8 cellular contexts compared by ENCODE assay signal in genomic region chr12:78229491-78230209, GRCh38.
DNase-seq lines count a peak whose midpoint lies in the region; ATAC-seq, FAIRE-seq and TF ChIP-seq lines count a peak whose summit lies in the region.

No MANE protein-coding gene starts in this region.

- FAIRE-seq in islet of Langerhans (lab: Jason Lieb, UNC): peak; percentile 61

- H3K9ac ChIP-seq in HCT116 (ENCODE audit: low read length): no peak overlapping the region
- no peak overlapping the region for H3K9ac ChIP-seq in Karpas-422 (ENCODE audit: low read length)

- TF ChIP-seq RAD21 in HCT116 (IDR thresholded peaks at IDR 0.05; ENCODE audit: low read depth): peak; percentile 43

- no peak for DNase-seq in AG04449 (ENCODE audit: low read depth, low spot score)
- DNase-seq in GM12865 (ENCODE audit: low read depth): peak; percentile 72
- DNase-seq in HCT116 (ENCODE audit: low read depth, low spot score): peak; percentile 44
- DNase-seq in Karpas-422: peak; percentile 85
- DNase-seq in activated B cell treated with CpG ODN at 0.5 μM for 24 hours: no peak
- no peak for DNase-seq in DMS79 (lab: John Stamatoyannopoulos, UW)

- no peak overlapping the region for H3K4me3 Mint-ChIP-seq in activated B cell treated with CpG ODN at 0.5 μM for 24 hours

- TF ChIP-seq POLR2A in HCT116 (IDR thresholded peaks at IDR 0.05; ENCODE audit: borderline replicate concordance, extremely low read depth, insufficient read depth, insufficient read length): no peak

- ATAC-seq in HCT116 (peak; percentile 74), activated B cell treated with CpG ODN at 0.5 μM for 24 hours (ENCODE audit: low read depth) (peak; percentile 45), HG02571 (IDR thresholded peaks at IDR 0.05; ENCODE audit: unreplicated experiment) (no peak)

- H3K9me3 ChIP-seq in HCT116 (ENCODE audit: control insufficient read depth in 1 of 2, insufficient read depth in 1 of 2, low read depth in 1 of 2, low read length in 2 of 2) (no peaks in the 10 kb centered on the region; a peak in 1 of 4 replicates), Karpas-422 (ENCODE audit: low read length) (no peaks in the 10 kb centered on the region)

- H3K9me3 Mint-ChIP-seq in activated B cell treated with CpG ODN at 0.5 μM for 24 hours: no peaks in the 10 kb centered on the region

- no peaks in the 10 kb centered on the region for H3K27me3 Mint-ChIP-seq in activated B cell treated with CpG ODN at 0.5 μM for 24 hours

- TF ChIP-seq CTCF in AG04449 (IDR thresholded peaks at IDR 0.05; ENCODE audit: insufficient read depth, low read length, missing control alignments) (peak; percentile 61), GM12865 (IDR thresholded peaks at IDR 0.05; ENCODE audit: insufficient read depth, low read depth, low read length, missing control alignments) (peak; percentile 75), HCT116 (IDR thresholded peaks at IDR 0.05 in 2 of 3, conservative IDR thresholded peaks at IDR 0.05 in 1 of 3; ENCODE audit: borderline replicate concordance in 1 of 3, insufficient read depth in 1 of 3, low read depth in 2 of 3, low read length in 2 of 3) (peak; percentile 16 to 80 (median 79); a peak in 5 of 6 replicates), activated B cell treated with CpG ODN at 0.5 μM for 24 hours (IDR thresholded peaks at IDR 0.05) (no peak)

- H3K27me3 ChIP-seq in HCT116 (ENCODE audit: insufficient read depth, low read length): no peaks in the 10 kb centered on the region
- H3K27me3 ChIP-seq in Karpas-422 (ENCODE audit: low read length): no peaks in the 10 kb centered on the region

- POLR2A ChIA-PET in AG04449 (lab: Yijun Ruan, JAX): no interaction called here
- POLR2A ChIA-PET in HCT116 (lab: Charles Lee): no interaction called here
- POLR2A ChIA-PET in activated B cell treated with CpG ODN at 0.5 μM for 24 hours (lab: Charles Lee): no interaction called here

- no peaks in the 10 kb centered on the region for H3K4me1 Mint-ChIP-seq in activated B cell treated with CpG ODN at 0.5 μM for 24 hours

- H3K9me2 ChIP-seq in HCT116 (ENCODE audit: insufficient read depth): no peaks in the 10 kb centered on the region
- H3K9me2 ChIP-seq in Karpas-422 (replicated peaks; ENCODE audit: insufficient read depth, low read length): no peaks in the 10 kb centered on the region

- H2AFZ ChIP-seq in HCT116 (ENCODE audit: low read depth, low read length, poor library complexity, severe bottlenecking): peak overlapping the region; percentile 100
- peak overlapping the region; percentile 96 for H2AFZ ChIP-seq in Karpas-422 (ENCODE audit: low read length)

- no peaks in the 10 kb centered on the region for H3K4me1 ChIP-seq in HCT116 (ENCODE audit: control insufficient read depth in 1 of 2, insufficient read depth in 2 of 2, low read length in 2 of 2)
- H3K4me1 ChIP-seq in Karpas-422 (ENCODE audit: low read length): peaks cover 2% of the 10 kb centered on the region; the same call in 1 of the 2 replicates

- H3K4me3 ChIP-seq in AG04449 (ENCODE audit: low read depth, low read length): no peak overlapping the region
- H3K4me3 ChIP-seq in GM12865 (ENCODE audit: low read depth, low read length): no peak overlapping the region
- H3K4me3 ChIP-seq in HCT116 (replicated peaks in 1 of 2; ENCODE audit: low read depth in 1 of 2, low read length in 2 of 2): no peak overlapping the region
- no peak overlapping the region for H3K4me3 ChIP-seq in Karpas-422 (ENCODE audit: low read length)

- H3K4me2 ChIP-seq in HCT116 (ENCODE audit: low read length) (peak overlapping the region; percentile 32; the same call in 1 of the 2 replicates), Karpas-422 (ENCODE audit: low read depth, low read length, poor library complexity, severe bottlenecking) (no peak overlapping the region)

- CTCF ChIA-PET in AG04449 (lab: Yijun Ruan, JAX) (interaction anchor here (0.7 to 1.3 kb wide), 4 partner anchors 8 to 17 kb away, joined by 3 to 4 read pairs (median 3); no protein-coding TSS in a partner anchor), HCT116 (lab: Charles Lee) (no interaction called here), activated B cell treated with CpG ODN at 0.5 μM for 24 hours (lab: Charles Lee) (no interaction called here)

- intact Hi-C loops in HCT116 (cut with micrococcal nuclease): no loop called here
- intact Hi-C loops in activated B cell treated with CpG ODN at 0.5 μM for 24 hours (cut with micrococcal nuclease): loop anchor here (1.0 to 2.0 kb wide), 2 partner anchors 777 to 1115 kb away; no protein-coding TSS in a partner anchor

- RAD21 ChIA-PET in HCT116 (lab: Charles Lee; ENCODE audit: low non-redundant PET in 1 of 2, low total read pairs in 2 of 2, uncharacterized antibody in 2 of 2, unreplicated experiment in 2 of 2): no interaction called here

- H3K36me3 ChIP-seq in HCT116 (ENCODE audit: control insufficient read depth in 1 of 2, insufficient read depth in 2 of 2, low read length in 2 of 2) (no peaks in the 10 kb centered on the region), Karpas-422 (ENCODE audit: insufficient read depth, low read length) (no peaks in the 10 kb centered on the region)

- no peak overlapping the region for H3K27ac Mint-ChIP-seq in activated B cell treated with CpG ODN at 0.5 μM for 24 hours

- H3K27ac ChIP-seq in HCT116 (ENCODE audit: low read depth, low read length): no peak overlapping the region
- no peak overlapping the region for H3K27ac ChIP-seq in Karpas-422 (ENCODE audit: low read length)

- H3K79me2 ChIP-seq in HCT116 (ENCODE audit: insufficient read depth, low read length): no peaks in the 10 kb centered on the region
- no peaks in the 10 kb centered on the region for H3K79me2 ChIP-seq in Karpas-422 (ENCODE audit: low read length)

- no peaks in the 10 kb centered on the region for H3K36me3 Mint-ChIP-seq in activated B cell treated with CpG ODN at 0.5 μM for 24 hours (ENCODE audit: low read depth)

- BruUV-seq in HCT116 (replicated peaks; lab: Mats Ljungman, UMichigan): no TSS peak

- no peaks in the 10 kb centered on the region for H4K20me1 ChIP-seq in HCT116 (ENCODE audit: insufficient read depth)
- H4K20me1 ChIP-seq in Karpas-422 (ENCODE audit: insufficient read depth, low read depth, low read length): no peaks in the 10 kb centered on the region

TF ChIP-seq in HCT116, 20 proteins besides CTCF, POLR2A, EP300 and RAD21:
- TF ChIP-seq CBX3 (IDR thresholded peaks at IDR 0.05; ENCODE audit: low read depth) (peak; percentile 63; the same call in 1 of the 2 replicates), TCF7L2 (IDR thresholded peaks at IDR 0.05; ENCODE audit: borderline replicate concordance, extremely low read depth, insufficient read depth, insufficient read length) (peak; percentile 27), YY1 (IDR thresholded peaks at IDR 0.05; ENCODE audit: extremely low read depth, insufficient replicate concordance, low read depth, low read length) (peak; percentile 78), SP1 (IDR thresholded peaks at IDR 0.05; ENCODE audit: low read depth) (no peak), ATF3 (IDR thresholded peaks at IDR 0.05) (no peak)

Comparison
In these comparisons a context has a peak if more than half of its experiments do, and no peak if none do; other contexts are left out.
1. DNase-seq: peak in GM12865 (single experiment), HCT116 (single experiment) and Karpas-422 (single experiment); none in AG04449 (single experiment), activated B cell treated with CpG ODN at 0.5 μM for 24 hours (single experiment) and DMS79 (single experiment).